Comparison of ENCODE assay signal across 1 cellular context in the genomic region with DNA sequence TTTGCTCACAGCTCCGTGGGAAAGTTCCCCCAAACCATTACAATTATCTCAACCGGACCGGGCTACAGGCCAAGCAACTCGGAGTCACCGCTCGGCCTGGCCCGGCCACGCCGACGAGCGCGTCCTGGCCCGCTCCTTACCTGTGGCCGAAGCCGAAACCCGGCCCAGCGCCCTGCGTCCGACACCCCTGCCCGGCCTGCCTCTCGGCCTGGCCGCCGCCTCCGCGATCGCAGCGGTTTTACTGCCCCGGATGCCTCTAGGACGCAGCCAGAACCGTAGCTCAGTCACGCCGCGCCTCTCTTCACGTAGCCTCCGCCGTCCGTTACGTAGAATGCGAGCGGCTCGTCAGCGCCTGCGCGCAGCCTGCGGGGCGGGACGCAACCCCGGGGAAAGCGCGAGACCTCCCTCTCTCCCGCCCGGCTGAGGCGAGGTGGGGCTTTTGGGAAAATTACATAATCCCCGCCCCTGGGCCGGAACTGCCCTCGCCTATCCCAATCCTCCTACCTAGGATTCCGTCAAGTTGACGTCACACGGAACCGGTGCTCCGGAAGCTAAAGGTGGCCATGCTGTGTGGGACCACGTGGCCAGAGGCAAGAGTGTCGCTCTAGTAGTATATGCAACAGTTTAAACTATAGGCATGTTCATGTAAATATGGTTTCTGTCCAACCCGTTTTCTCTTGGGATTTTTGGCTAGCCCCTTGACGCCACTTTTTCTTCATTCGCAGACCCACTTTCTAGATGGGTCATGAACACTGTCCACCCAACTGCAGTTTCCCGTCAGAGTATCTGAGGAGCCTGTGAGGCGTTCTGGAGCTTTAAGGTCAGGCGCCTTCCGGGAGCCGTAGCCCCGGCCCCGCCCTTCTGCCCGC.
TF ChIP-seq lines count a peak whose summit lies in the region.

TSS of gene CCDC47 (minus strand) at position 326 of the 869 bp plus-strand sequence. CDS start 7,422 bp downstream, outside the sequence.

TF ChIP-seq in HEK293, 187 proteins besides CTCF, POLR2A, EP300 and RAD21 (continued from another document):
- TF ChIP-seq, protein P1, sequence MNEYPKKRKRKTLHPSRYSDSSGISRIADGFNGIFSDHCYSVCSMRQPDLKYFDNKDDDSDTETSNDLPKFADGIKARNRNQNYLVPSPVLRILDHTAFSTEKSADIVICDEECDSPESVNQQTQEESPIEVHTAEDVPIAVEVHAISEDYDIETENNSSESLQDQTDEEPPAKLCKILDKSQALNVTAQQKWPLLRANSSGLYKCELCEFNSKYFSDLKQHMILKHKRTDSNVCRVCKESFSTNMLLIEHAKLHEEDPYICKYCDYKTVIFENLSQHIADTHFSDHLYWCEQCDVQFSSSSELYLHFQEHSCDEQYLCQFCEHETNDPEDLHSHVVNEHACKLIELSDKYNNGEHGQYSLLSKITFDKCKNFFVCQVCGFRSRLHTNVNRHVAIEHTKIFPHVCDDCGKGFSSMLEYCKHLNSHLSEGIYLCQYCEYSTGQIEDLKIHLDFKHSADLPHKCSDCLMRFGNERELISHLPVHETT (tag by site-specific recombination; IDR thresholded peaks at IDR 0.05), result peak; percentile 90
- TF ChIP-seq, protein P2, sequence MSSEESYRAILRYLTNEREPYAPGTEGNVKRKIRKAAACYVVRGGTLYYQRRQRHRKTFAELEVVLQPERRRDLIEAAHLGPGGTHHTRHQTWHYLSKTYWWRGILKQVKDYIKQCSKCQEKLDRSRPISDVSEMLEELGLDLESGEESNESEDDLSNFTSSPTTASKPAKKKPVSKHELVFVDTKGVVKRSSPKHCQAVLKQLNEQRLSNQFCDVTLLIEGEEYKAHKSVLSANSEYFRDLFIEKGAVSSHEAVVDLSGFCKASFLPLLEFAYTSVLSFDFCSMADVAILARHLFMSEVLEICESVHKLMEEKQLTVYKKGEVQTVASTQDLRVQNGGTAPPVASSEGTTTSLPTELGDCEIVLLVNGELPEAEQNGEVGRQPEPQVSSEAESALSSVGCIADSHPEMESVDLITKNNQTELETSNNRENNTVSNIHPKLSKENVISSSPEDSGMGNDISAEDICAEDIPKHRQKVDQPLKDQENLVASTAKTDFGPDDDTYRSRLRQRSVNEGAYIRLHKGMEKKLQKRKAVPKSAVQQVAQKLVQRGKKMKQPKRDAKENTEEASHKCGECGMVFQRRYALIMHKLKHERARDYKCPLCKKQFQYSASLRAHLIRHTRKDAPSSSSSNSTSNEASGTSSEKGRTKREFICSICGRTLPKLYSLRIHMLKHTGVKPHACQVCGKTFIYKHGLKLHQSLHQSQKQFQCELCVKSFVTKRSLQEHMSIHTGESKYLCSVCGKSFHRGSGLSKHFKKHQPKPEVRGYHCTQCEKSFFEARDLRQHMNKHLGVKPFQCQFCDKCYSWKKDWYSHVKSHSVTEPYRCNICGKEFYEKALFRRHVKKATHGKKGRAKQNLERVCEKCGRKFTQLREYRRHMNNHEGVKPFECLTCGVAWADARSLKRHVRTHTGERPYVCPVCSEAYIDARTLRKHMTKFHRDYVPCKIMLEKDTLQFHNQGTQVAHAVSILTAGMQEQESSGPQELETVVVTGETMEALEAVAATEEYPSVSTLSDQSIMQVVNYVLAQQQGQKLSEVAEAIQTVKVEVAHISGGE (tag by site-specific recombination; conservative IDR thresholded peaks at IDR 0.05; ENCODE audit: low read depth), result peak; percentile 93
- peak; percentile 78; the same call in 1 of the 2 replicates for TF ChIP-seq BCL11A (tag by site-specific recombination; IDR thresholded peaks at IDR 0.05; ENCODE audit: low read depth)
- peak; percentile 76; the same call in 1 of the 2 replicates for TF ChIP-seq ZSCAN23 (tag by site-specific recombination; IDR thresholded peaks at IDR 0.05)
- peak; percentile 99 for TF ChIP-seq IKZF3 (tag by site-specific recombination; IDR thresholded peaks at IDR 0.05)
- peak; percentile 96 for TF ChIP-seq ZNF394 (tag by site-specific recombination; IDR thresholded peaks at IDR 0.05; ENCODE audit: borderline replicate concordance)
- TF ChIP-seq ZBTB8A (tag by site-specific recombination; IDR thresholded peaks at IDR 0.05), result peak; percentile 73
- TF ChIP-seq ZNF571 (tag by site-specific recombination; IDR thresholded peaks at IDR 0.05), result no peak
- peak; percentile 88 for TF ChIP-seq KLF10 (tag by site-specific recombination; IDR thresholded peaks at IDR 0.05)
- TF ChIP-seq ZNF391 (tag by site-specific recombination; IDR thresholded peaks at IDR 0.05; ENCODE audit: borderline replicate concordance, low read depth), result peak; percentile 66; the same call in 1 of the 2 replicates
- TF ChIP-seq ZNF670 (tag by site-specific recombination; IDR thresholded peaks at IDR 0.05; ENCODE audit: low read depth), result no peak
- TF ChIP-seq, protein P3, sequence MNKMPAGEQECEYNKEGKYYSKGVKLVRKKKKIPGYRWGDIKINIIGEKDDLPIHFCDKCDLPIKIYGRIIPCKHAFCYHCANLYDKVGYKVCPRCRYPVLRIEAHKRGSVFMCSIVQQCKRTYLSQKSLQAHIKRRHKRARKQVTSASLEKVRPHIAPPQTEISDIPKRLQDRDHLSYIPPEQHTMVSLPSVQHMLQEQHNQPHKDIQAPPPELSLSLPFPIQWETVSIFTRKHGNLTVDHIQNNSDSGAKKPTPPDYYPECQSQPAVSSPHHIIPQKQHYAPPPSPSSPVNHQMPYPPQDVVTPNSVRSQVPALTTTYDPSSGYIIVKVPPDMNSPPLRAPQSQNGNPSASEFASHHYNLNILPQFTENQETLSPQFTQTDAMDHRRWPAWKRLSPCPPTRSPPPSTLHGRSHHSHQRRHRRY (tag by site-specific recombination; IDR thresholded peaks at IDR 0.05), result no peak
- TF ChIP-seq ZNF114 (tag by site-specific recombination; IDR thresholded peaks at IDR 0.05), result no peak
- peak; percentile 96 for TF ChIP-seq ZXDB (tag by site-specific recombination; IDR thresholded peaks at IDR 0.05)
- peak; percentile 73 for TF ChIP-seq ZNF660 (tag by site-specific recombination; IDR thresholded peaks at IDR 0.05)
- TF ChIP-seq PBX3 (CRISPR knock-in tag; IDR thresholded peaks at IDR 0.05), result peak; percentile 91
- TF ChIP-seq ZNF701 (tag by site-specific recombination; IDR thresholded peaks at IDR 0.05), result no peak
- TF ChIP-seq, protein P4, sequence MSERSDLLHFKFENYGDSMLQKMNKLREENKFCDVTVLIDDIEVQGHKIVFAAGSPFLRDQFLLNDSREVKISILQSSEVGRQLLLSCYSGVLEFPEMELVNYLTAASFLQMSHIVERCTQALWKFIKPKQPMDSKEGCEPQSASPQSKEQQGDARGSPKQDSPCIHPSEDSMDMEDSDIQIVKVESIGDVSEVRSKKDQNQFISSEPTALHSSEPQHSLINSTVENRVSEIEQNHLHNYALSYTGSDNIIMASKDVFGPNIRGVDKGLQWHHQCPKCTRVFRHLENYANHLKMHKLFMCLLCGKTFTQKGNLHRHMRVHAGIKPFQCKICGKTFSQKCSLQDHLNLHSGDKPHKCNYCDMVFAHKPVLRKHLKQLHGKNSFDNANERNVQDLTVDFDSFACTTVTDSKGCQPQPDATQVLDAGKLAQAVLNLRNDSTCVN (tag by site-specific recombination; optimal IDR thresholded peaks at IDR 0.05), result peak; percentile 93
- no peak for TF ChIP-seq ZNF292 (tag by site-specific recombination; IDR thresholded peaks at IDR 0.05; ENCODE audit: borderline replicate concordance, low read depth)
- TF ChIP-seq ZNF366 (tag by site-specific recombination; conservative IDR thresholded peaks at IDR 0.05), result peak; percentile 95
- TF ChIP-seq BCL11B (tag by site-specific recombination; IDR thresholded peaks at IDR 0.05; ENCODE audit: low read depth), result peak; percentile 45; the same call in 1 of the 2 replicates
- 0 out of 2 replicates have a peak, but pooled peaks have one; percentile 30 for TF ChIP-seq MYNN (tag by site-specific recombination; IDR thresholded peaks at IDR 0.05; ENCODE audit: borderline replicate concordance)
- TF ChIP-seq ZNF654 (tag by site-specific recombination; IDR thresholded peaks at IDR 0.05; ENCODE audit: low read depth), result no peak
- 0 out of 2 replicates have a peak, but pooled peaks have one; percentile 13 for TF ChIP-seq ZFP37 (tag by site-specific recombination; IDR thresholded peaks at IDR 0.05)
- TF ChIP-seq ZNF610 (tag by site-specific recombination; IDR thresholded peaks at IDR 0.05; ENCODE audit: borderline replicate concordance), result peak; percentile 52
- TF ChIP-seq ZNF600 (tag by site-specific recombination; IDR thresholded peaks at IDR 0.05), result peak; percentile 99
- peak; percentile 94 for TF ChIP-seq YY1 (tag by site-specific recombination; IDR thresholded peaks at IDR 0.05)
- peak; percentile 61 for TF ChIP-seq ZFHX2 (tag by site-specific recombination; conservative IDR thresholded peaks at IDR 0.05)
- TF ChIP-seq ZNF354C (tag by site-specific recombination; IDR thresholded peaks at IDR 0.05; ENCODE audit: borderline replicate concordance, low read depth), result no peak
